In genomic region chr6:12482386-12482785, GRCh38 we compare ENCODE assay signal across 15 cellular contexts.
DNase-seq lines count a peak whose midpoint lies in the region; ATAC-seq and TF ChIP-seq lines count a peak whose summit lies in the region.
"Had no signal": no experiment of that assay in that cellular context is flagged by ENCODE, and none has a peak within 500 bp of the region (broad histone marks: within the 10 kb centered on the region; RNA-seq: fewer than 3 reads in every experiment).

No MANE protein-coding gene starts in this region.

- H3K9me3 Mint-ChIP-seq in HFFc6, result no peaks in the 10 kb centered on the region

- no peak for TF ChIP-seq POLR2A in lower leg skin (IDR thresholded peaks at IDR 0.05)

- ATAC-seq in left colon (peak; percentile 40), HG02970 (IDR thresholded peaks at IDR 0.05; ENCODE audit: low FRiP score, unreplicated experiment) (no peak), HG02798 (IDR thresholded peaks at IDR 0.05; ENCODE audit: poor library complexity, unreplicated experiment) (no peak)
- ATAC-seq: natural killer cell had no signal

- TF ChIP-seq CTCF in GM06990 (IDR thresholded peaks at IDR 0.05; ENCODE audit: insufficient read depth, low read length, poor library complexity, severe bottlenecking) (peak; percentile 50), HFFc6 (IDR thresholded peaks at IDR 0.05) (peak; percentile 51), WI38 (IDR thresholded peaks at IDR 0.05; ENCODE audit: low read depth, low read length) (0 out of 2 replicates have a peak, but pooled peaks have one; percentile 13), tibial artery (IDR thresholded peaks at IDR 0.05) (no peak), lower leg skin (IDR thresholded peaks at IDR 0.05) (no peak)

- DNase-seq in GM06990 (ENCODE audit: extremely low read depth, insufficient read length) (no peak), HFFc6 (no peak), left colon (no peak), tibial artery (no peak), lower leg skin (ENCODE audit: low spot score in 2 of 2) (no peak)
- DNase-seq: activated naive CD4-positive, alpha-beta T cell treated with anti-CD3 and anti-CD28 coated beads, Interleukin-2, amount 50 U/mL, for 16 hours; DMS 273 treated with DMSO at 0.1 percent for 48 hours; kidney glomerular epithelial cell; natural killer cell; NCI-H1694 treated with DMSO at 0.1 percent for 48 hours had no signal

- H3K4me1 ChIP-seq in tibial artery, result peaks cover 0 to 11% (median 5%) of the 10 kb centered on the region in 4 donors
- H3K4me1 ChIP-seq: tibial nerve had no signal

- no peak overlapping the region for H3K27ac ChIP-seq in tibial artery
- H3K27ac ChIP-seq: skin epidermis, tibial nerve had no signal

- intact Hi-C loops in left colon (cut with DNase I, micrococcal nuclease) (no loop called here), tibial artery (cut with DNase I; ENCODE audit: low total_unique reads) (no loop called here), lower leg skin (cut with DNase I; ENCODE audit: low total_unique reads) (no loop called here)

- peak overlapping the region; percentile 0; the same call in 1 of the 2 replicates for H3K27ac Mint-ChIP-seq in HFFc6
- H3K27ac Mint-ChIP-seq: natural killer cell had no signal

- H3K4me3 Mint-ChIP-seq in HFFc6, result no peak overlapping the region
- H3K4me3 Mint-ChIP-seq: natural killer cell had no signal

- peaks cover 0 to 3% (median 0%) of the 10 kb centered on the region in 3 donors for H3K9me3 ChIP-seq in tibial artery
- H3K9me3 ChIP-seq: tibial nerve had no signal

- H3K27me3 ChIP-seq in GM06990 (replicated peaks; ENCODE audit: control insufficient read depth, insufficient read depth, low read length), result no peaks in the 10 kb centered on the region
- no peaks in the 10 kb centered on the region for H3K27me3 ChIP-seq in tibial artery
- H3K27me3 ChIP-seq: tibial nerve had no signal

- no peaks in the 10 kb centered on the region for H3K27me3 Mint-ChIP-seq in HFFc6 (ENCODE audit: insufficient read depth)

- no peaks in the 10 kb centered on the region for H3K36me3 Mint-ChIP-seq in HFFc6 (ENCODE audit: low read depth)
- H3K36me3 Mint-ChIP-seq: natural killer cell had no signal

- H3K36me3 ChIP-seq in GM06990 (ENCODE audit: control insufficient read depth, insufficient read depth, low read length) (no peaks in the 10 kb centered on the region), tibial artery (no peaks in the 10 kb centered on the region)
- H3K36me3 ChIP-seq: tibial nerve had no signal

- peaks cover 85% of the 10 kb centered on the region for H3K4me1 Mint-ChIP-seq in HFFc6 (ENCODE audit: low read depth)

- no peak overlapping the region for H3K4me3 ChIP-seq in GM06990 (replicated peaks; ENCODE audit: low read depth, low read length)
- no peak overlapping the region for H3K4me3 ChIP-seq in WI38 (ENCODE audit: low read depth, low read length)
- H3K4me3 ChIP-seq in tibial artery, result no peak overlapping the region
- H3K4me3 ChIP-seq in lower leg skin (ENCODE audit: low read depth, poor library complexity, severe bottlenecking), result no peak overlapping the region
- H3K4me3 ChIP-seq: skin epidermis, tibial nerve had no signal

Comparison
In these comparisons a context has a peak if more than half of its experiments do, and no peak if none do; other contexts are left out.
1. CTCF ChIP-seq: peak in GM06990 (single experiment), HFFc6 (single experiment) and WI38 (single experiment); none in tibial artery (0 of 2) and lower leg skin (0 of 3).